25 cellular contexts compared by ENCODE assay signal in genomic region chr10:132861884-132862461, GRCh38.
DNase-seq lines count a peak whose midpoint lies in the region; ATAC-seq and TF ChIP-seq lines count a peak whose summit lies in the region.
"Had no signal": no experiment of that assay in that cellular context is flagged by ENCODE, and none has a peak within 500 bp of the region (broad histone marks: within the 10 kb centered on the region; RNA-seq: fewer than 3 reads in every experiment).

No MANE protein-coding gene starts in this region.

- H3K4me1 ChIP-seq in left ventricle myocardium inferior: no peaks in the 10 kb centered on the region
- no peaks in the 10 kb centered on the region for H3K4me1 ChIP-seq in sigmoid colon
- H3K4me1 ChIP-seq in smooth muscle cell (ENCODE audit: low read depth): no peaks in the 10 kb centered on the region

- peaks cover 26% of the 10 kb centered on the region for H3K27me3 Mint-ChIP-seq in activated T-cell treated with anti-CD3 and anti-CD28 coated beads, Interleukin-2, amount 50 U/mL, for 24 hours
- H3K27me3 Mint-ChIP-seq: activated CD4-positive, alpha-beta T cell treated with anti-CD3 and anti-CD28 coated beads, Interleukin-2, amount 10 ng/mL, durations not matched to agents 7 days and 5 days had no signal

- H4K20me1 ChIP-seq in smooth muscle cell (ENCODE audit: low read depth): no peaks in the 10 kb centered on the region

- peaks cover 9% of the 10 kb centered on the region for H3K4me1 Mint-ChIP-seq in activated T-cell treated with anti-CD3 and anti-CD28 coated beads, Interleukin-2, amount 50 U/mL, for 24 hours (ENCODE audit: low read depth)

- H3K27ac ChIP-seq in left ventricle myocardium inferior (replicated peaks) (no peak overlapping the region), sigmoid colon (no peak overlapping the region), smooth muscle cell (ENCODE audit: low read depth) (no peak overlapping the region)
- H3K27ac ChIP-seq: epithelial cell of prostate had no signal

- H3K9ac ChIP-seq in smooth muscle cell (ENCODE audit: low read depth): no peak overlapping the region

- H2AFZ ChIP-seq in smooth muscle cell (ENCODE audit: low read depth): no peak overlapping the region

- no peaks in the 10 kb centered on the region for H3F3A ChIP-seq in smooth muscle cell (ENCODE audit: low read depth)

- TF ChIP-seq CTCF in left ventricle myocardium inferior (IDR thresholded peaks at IDR 0.05; ENCODE audit: borderline replicate concordance) (no peak), sigmoid colon (IDR thresholded peaks at IDR 0.05) (no peak), smooth muscle cell (IDR thresholded peaks at IDR 0.05; ENCODE audit: borderline replicate concordance, insufficient read depth, poor library complexity, severe bottlenecking) (no peak)

- peaks cover 78% of the 10 kb centered on the region for H3K27me3 ChIP-seq in left ventricle myocardium inferior (ENCODE audit: low read depth)
- H3K27me3 ChIP-seq in sigmoid colon: peaks cover 2 to 30% (median 26%) of the 10 kb centered on the region in 3 donors
- H3K27me3 ChIP-seq in smooth muscle cell (ENCODE audit: low read depth): no peaks in the 10 kb centered on the region

- H3K27ac Mint-ChIP-seq in activated T-cell treated with anti-CD3 and anti-CD28 coated beads, Interleukin-2, amount 50 U/mL, for 24 hours: no peak overlapping the region
- H3K27ac Mint-ChIP-seq: activated naive CD4-positive, alpha-beta T cell treated with anti-CD3 and anti-CD28 coated beads, Interleukin-2, amount 50 U/mL, for 24 hours; B cell; progenitor cell of endocrine pancreas had no signal

- H3K4me3 Mint-ChIP-seq in activated T-cell treated with anti-CD3 and anti-CD28 coated beads, Interleukin-2, amount 50 U/mL, for 24 hours: no peak overlapping the region
- H3K4me3 Mint-ChIP-seq: activated CD4-positive, alpha-beta T cell treated with anti-CD3 and anti-CD28 coated beads, Interleukin-2, amount 10 ng/mL, durations not matched to agents 7 days and 5 days; B cell; neural crest cell had no signal

- no peaks in the 10 kb centered on the region for H3K9me3 Mint-ChIP-seq in activated T-cell treated with anti-CD3 and anti-CD28 coated beads, Interleukin-2, amount 50 U/mL, for 24 hours
- H3K9me3 Mint-ChIP-seq: activated CD4-positive, alpha-beta T cell treated with anti-CD3 and anti-CD28 coated beads, Interleukin-2, amount 10 ng/mL, durations not matched to agents 7 days and 5 days; activated naive CD4-positive, alpha-beta T cell treated with anti-CD3 and anti-CD28 coated beads, Interleukin-2, amount 50 U/mL, for 24 hours; neural crest cell had no signal

- no peak for TF ChIP-seq POLR2A in sigmoid colon (IDR thresholded peaks at IDR 0.05)

- intact Hi-C loops in left ventricle myocardium inferior (cut with micrococcal nuclease): no loop called here
- intact Hi-C loops in sigmoid colon (cut with DNase I): no loop called here

- H3K4me3 ChIP-seq in left ventricle myocardium inferior: no peak overlapping the region
- no peak overlapping the region for H3K4me3 ChIP-seq in sigmoid colon
- H3K4me3 ChIP-seq in smooth muscle cell: no peak overlapping the region
- H3K4me3 ChIP-seq: GM12878 had no signal

- no peaks in the 10 kb centered on the region for H3K79me2 ChIP-seq in smooth muscle cell (ENCODE audit: low read depth)

- no peaks in the 10 kb centered on the region for H3K36me3 Mint-ChIP-seq in activated T-cell treated with anti-CD3 and anti-CD28 coated beads, Interleukin-2, amount 50 U/mL, for 24 hours (ENCODE audit: low read depth)
- H3K36me3 Mint-ChIP-seq: activated naive CD4-positive, alpha-beta T cell treated with anti-CD3 and anti-CD28 coated beads, Interleukin-2, amount 50 U/mL, for 24 hours had no signal

- ATAC-seq in GM18867 (IDR thresholded peaks at IDR 0.05; ENCODE audit: unreplicated experiment): no peak
- ATAC-seq: GM12878 had no signal

- WGBS in sigmoid colon, 2 donors: 83 to 84% methylated on average over 24 of the region's 24 CpGs
- WGBS in smooth muscle cell (ENCODE audit: low lambda C conversion rate): 90% methylated on average over 17 of the region's 24 CpGs

- DNase-seq in activated T-cell treated with anti-CD3 and anti-CD28 coated beads, Interleukin-2, amount 50 U/mL, for 24 hours: peak; percentile 16
- DNase-seq in activated T-cell treated with anti-CD3 and anti-CD28 coated beads, Interleukin-2, amount 50 U/mL, for 48 hours: no peak
- DNase-seq in D341Med (ENCODE audit: low spot score) (peak; percentile 7), left ventricle myocardium inferior (peak; percentile 12), sigmoid colon (peak; percentile 59), smooth muscle cell (lab: John Stamatoyannopoulos, UW; ENCODE audit: unreplicated experiment) (no peak), NCI-H2107 (lab: John Stamatoyannopoulos, UW) (no peak)
- DNase-seq: COR-L47; DMS79 treated with DMSO at 0.1 percent for 48 hours; Karpas-422; MV-4-11; NCI-H1694; NCI-H2227 treated with DMSO at 0.1 percent for 48 hours; OCI-M1; stimulated activated CD4-positive, alpha-beta T cell treated with anti-CD3 and anti-CD28 coated beads, Interleukin-4, amount 100 ng/mL, for 1 hour; stimulated activated naive CD4-positive, alpha-beta T cell treated with Interleukin-2 at 50 U/mL for 16 hours; T-helper 1 cell had no signal

- H3K36me3 ChIP-seq in left ventricle myocardium inferior (no peaks in the 10 kb centered on the region), sigmoid colon (no peaks in the 10 kb centered on the region), smooth muscle cell (ENCODE audit: low read depth) (no peaks in the 10 kb centered on the region)

- no peak for TF ChIP-seq EP300 in sigmoid colon (IDR thresholded peaks at IDR 0.05)

- H3K9me3 ChIP-seq in left ventricle myocardium inferior (replicated peaks): peaks cover 7% of the 10 kb centered on the region
- H3K9me3 ChIP-seq in sigmoid colon: no peaks in the 10 kb centered on the region
- H3K9me3 ChIP-seq in smooth muscle cell (replicated peaks; ENCODE audit: low read depth): no peaks in the 10 kb centered on the region

- no peak overlapping the region for H3K4me2 ChIP-seq in smooth muscle cell

Comparison
In these comparisons a context has a peak if more than half of its experiments do, and no peak if none do; other contexts are left out.
1. DNase-seq: peak in activated T-cell treated with anti-CD3 and anti-CD28 coated beads, Interleukin-2, amount 50 U/mL, for 24 hours (single experiment), D341Med (single experiment), left ventricle myocardium inferior (single experiment) and sigmoid colon (single experiment); none in activated T-cell treated with anti-CD3 and anti-CD28 coated beads, Interleukin-2, amount 50 U/mL, for 48 hours (0 of 2), smooth muscle cell (single experiment) and NCI-H2107 (single experiment).